ENCODE assay signal across 1 cellular context in the genomic region with DNA sequence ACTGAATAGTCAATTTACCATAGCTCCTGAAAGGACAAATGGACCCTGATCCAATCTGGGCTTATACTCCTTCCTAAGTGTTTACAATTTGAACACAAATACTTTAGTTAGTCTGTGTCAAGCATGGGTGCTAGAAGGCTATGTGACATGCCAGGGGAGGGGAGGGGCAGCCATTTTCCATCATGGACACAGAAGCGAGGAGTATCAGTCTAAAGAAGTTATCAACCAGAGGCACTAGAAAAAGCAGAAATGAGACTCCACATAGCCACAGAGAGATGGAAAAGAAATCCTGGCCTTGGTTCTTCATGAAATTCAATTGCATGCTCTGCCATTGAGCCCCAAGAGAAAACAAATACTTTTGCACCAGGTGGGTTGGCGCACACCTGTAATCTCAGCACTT.
TF ChIP-seq lines count a peak whose summit lies in the region.

No MANE protein-coding gene starts in this region.

TF ChIP-seq in SK-N-SH treated with all-trans-retinoic acid at 6 μM for 48 hours, 23 proteins besides CTCF, POLR2A, EP300 and RAD21 (continued from another document):
- TF ChIP-seq, protein P1, sequence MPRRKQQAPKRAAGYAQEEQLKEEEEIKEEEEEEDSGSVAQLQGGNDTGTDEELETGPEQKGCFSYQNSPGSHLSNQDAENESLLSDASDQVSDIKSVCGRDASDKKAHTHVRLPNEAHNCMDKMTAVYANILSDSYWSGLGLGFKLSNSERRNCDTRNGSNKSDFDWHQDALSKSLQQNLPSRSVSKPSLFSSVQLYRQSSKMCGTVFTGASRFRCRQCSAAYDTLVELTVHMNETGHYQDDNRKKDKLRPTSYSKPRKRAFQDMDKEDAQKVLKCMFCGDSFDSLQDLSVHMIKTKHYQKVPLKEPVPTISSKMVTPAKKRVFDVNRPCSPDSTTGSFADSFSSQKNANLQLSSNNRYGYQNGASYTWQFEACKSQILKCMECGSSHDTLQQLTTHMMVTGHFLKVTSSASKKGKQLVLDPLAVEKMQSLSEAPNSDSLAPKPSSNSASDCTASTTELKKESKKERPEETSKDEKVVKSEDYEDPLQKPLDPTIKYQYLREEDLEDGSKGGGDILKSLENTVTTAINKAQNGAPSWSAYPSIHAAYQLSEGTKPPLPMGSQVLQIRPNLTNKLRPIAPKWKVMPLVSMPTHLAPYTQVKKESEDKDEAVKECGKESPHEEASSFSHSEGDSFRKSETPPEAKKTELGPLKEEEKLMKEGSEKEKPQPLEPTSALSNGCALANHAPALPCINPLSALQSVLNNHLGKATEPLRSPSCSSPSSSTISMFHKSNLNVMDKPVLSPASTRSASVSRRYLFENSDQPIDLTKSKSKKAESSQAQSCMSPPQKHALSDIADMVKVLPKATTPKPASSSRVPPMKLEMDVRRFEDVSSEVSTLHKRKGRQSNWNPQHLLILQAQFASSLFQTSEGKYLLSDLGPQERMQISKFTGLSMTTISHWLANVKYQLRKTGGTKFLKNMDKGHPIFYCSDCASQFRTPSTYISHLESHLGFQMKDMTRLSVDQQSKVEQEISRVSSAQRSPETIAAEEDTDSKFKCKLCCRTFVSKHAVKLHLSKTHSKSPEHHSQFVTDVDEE (CRISPR knock-in tag; IDR thresholded peaks at IDR 0.05) = no peak
- TF ChIP-seq CSDC2 (CRISPR knock-in tag; IDR thresholded peaks at IDR 0.05) = no peak
- TF ChIP-seq, protein P2, sequence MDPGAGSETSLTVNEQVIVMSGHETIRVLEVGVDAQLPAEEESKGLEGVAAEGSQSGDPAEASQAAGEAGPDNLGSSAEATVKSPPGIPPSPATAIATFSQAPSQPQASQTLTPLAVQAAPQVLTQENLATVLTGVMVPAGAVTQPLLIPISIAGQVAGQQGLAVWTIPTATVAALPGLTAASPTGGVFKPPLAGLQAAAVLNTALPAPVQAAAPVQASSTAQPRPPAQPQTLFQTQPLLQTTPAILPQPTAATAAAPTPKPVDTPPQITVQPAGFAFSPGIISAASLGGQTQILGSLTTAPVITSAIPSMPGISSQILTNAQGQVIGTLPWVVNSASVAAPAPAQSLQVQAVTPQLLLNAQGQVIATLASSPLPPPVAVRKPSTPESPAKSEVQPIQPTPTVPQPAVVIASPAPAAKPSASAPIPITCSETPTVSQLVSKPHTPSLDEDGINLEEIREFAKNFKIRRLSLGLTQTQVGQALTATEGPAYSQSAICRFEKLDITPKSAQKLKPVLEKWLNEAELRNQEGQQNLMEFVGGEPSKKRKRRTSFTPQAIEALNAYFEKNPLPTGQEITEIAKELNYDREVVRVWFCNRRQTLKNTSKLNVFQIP (CRISPR knock-in tag; IDR thresholded peaks at IDR 0.05; ENCODE audit: borderline replicate concordance, low read depth) = no peak
